Comparison of ENCODE assay signal across 16 cellular contexts in the genomic region with DNA sequence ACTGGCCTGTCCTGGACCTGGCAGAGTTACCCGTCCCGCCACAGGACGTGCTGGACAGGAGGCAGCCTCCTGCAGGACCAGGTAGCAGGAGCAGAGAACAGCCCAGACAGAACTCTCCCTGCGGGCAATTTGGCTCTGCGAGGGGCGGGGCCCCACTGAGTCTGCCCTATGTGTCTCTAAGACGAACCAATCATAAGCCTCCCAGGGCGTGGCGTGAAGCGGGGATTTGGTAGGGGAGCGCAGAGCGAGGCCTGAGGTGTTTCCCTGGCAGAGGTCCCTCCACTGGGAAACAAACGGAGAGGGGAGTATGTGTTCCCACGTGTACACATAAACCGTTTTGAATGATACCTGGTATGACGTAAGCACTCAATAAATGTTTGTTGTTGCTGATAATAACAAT. TPM values are rescaled to one million over a fixed set of nuclear protein-coding genes. Genes with fewer than 3 reads are reported as not detected.
DNase-seq lines count a peak whose midpoint lies in the region; ATAC-seq and TF ChIP-seq lines count a peak whose summit lies in the region.
"Had no signal": no experiment of that assay in that cellular context is flagged by ENCODE, and none has a peak within 500 bp of the region (broad histone marks: within the 10 kb centered on the region; RNA-seq: fewer than 3 reads in every experiment).

No MANE protein-coding gene starts in this region.

- H3K27ac Mint-ChIP-seq in activated B cell treated with CpG ODN at 0.5 μM for 24 hours = peak overlapping the region; percentile 69
- H3K27ac Mint-ChIP-seq in stimulated activated naive CD8-positive, alpha-beta T cell treated with anti-CD3 and anti-CD28 coated beads, Interleukin-15, amount 100 ng/mL, for 72 hours = peak overlapping the region; percentile 96 to 97
- H3K27ac Mint-ChIP-seq: progenitor cell of endocrine pancreas had no signal

- H4K20me1 ChIP-seq in mammary epithelial cell (ENCODE audit: insufficient read depth, low read length) = no peaks in the 10 kb centered on the region

- peaks cover 5% of the 10 kb centered on the region for H3K36me3 ChIP-seq in mammary epithelial cell (ENCODE audit: insufficient read depth, low read length)
- H3K36me3 ChIP-seq in esophagus squamous epithelium = peaks cover 0 to 33% (median 0%) of the 10 kb centered on the region in 3 donors
- no peaks in the 10 kb centered on the region for H3K36me3 ChIP-seq in right atrium auricular region
- H3K36me3 ChIP-seq: ascending aorta had no signal

- H3K36me3 Mint-ChIP-seq in activated B cell treated with CpG ODN at 0.5 μM for 24 hours (ENCODE audit: low read depth) = peaks cover 89% of the 10 kb centered on the region

- DNase-seq in T47D (ENCODE audit: low read depth in 1 of 2, low spot score in 1 of 2) (peak; percentile 42 to 90), mammary epithelial cell (no peak), activated B cell treated with CpG ODN at 0.5 μM for 24 hours (no peak), esophagus squamous epithelium (lab: John Stamatoyannopoulos, UW) (no peak), right atrium auricular region (ENCODE audit: low spot score) (no peak), hippocampal formation (lab: John Stamatoyannopoulos, UW) (no peak)
- DNase-seq in stimulated activated naive CD8-positive, alpha-beta T cell treated with anti-CD3 and anti-CD28 coated beads, Interleukin-15, amount 100 ng/mL, for 72 hours = no peak
- DNase-seq: effector CD8-positive, alpha-beta T cell; NCI-H1092; SHP77 treated with DMSO at 0.1 percent for 48 hours; upper lobe of left lung had no signal

- no peak overlapping the region for H3K27ac ChIP-seq in mammary epithelial cell (ENCODE audit: insufficient read depth, low read depth, low read length)
- peak overlapping the region; percentile 75 to 88 (median 82) for H3K27ac ChIP-seq in esophagus squamous epithelium
- H3K27ac ChIP-seq in right atrium auricular region = no peak overlapping the region
- H3K27ac ChIP-seq: ascending aorta had no signal

- TF ChIP-seq CTCF in mammary epithelial cell (conservative IDR thresholded peaks at IDR 0.05 in 1 of 2, IDR thresholded peaks at IDR 0.05 in 1 of 2; ENCODE audit: extremely low read depth in 1 of 2, insufficient read depth in 1 of 2, low read depth in 1 of 2, low read length in 2 of 2) = no peak
- no peak for TF ChIP-seq CTCF in activated B cell treated with CpG ODN at 0.5 μM for 24 hours (IDR thresholded peaks at IDR 0.05)
- no peak for TF ChIP-seq CTCF in esophagus squamous epithelium (IDR thresholded peaks at IDR 0.05)
- TF ChIP-seq CTCF in right atrium auricular region (IDR thresholded peaks at IDR 0.05) = no peak

- no peaks in the 10 kb centered on the region for H3K9me3 Mint-ChIP-seq in activated B cell treated with CpG ODN at 0.5 μM for 24 hours
- H3K9me3 Mint-ChIP-seq in stimulated activated naive CD8-positive, alpha-beta T cell treated with anti-CD3 and anti-CD28 coated beads, Interleukin-15, amount 100 ng/mL, for 72 hours = peaks cover 2 to 4% of the 10 kb centered on the region in 2 donors

- CTCF ChIA-PET in mammary epithelial cell (lab: Charles Lee; ENCODE audit: low non-redundant PET) (no interaction called here), activated B cell treated with CpG ODN at 0.5 μM for 24 hours (lab: Charles Lee) (interaction anchor here (3.3 kb wide), 1 partner anchor 44 kb away, joined by 16 read pairs; no protein-coding TSS in a partner anchor)

- dilution Hi-C loops in mammary epithelial cell (cut with HindIII; ENCODE audit: low sequenced_read_pairs) = no loop called here

- intact Hi-C loops in mammary epithelial cell (cut with micrococcal nuclease) = no loop called here
- intact Hi-C loops in activated B cell treated with CpG ODN at 0.5 μM for 24 hours (cut with micrococcal nuclease) = no loop called here
- intact Hi-C loops in esophagus squamous epithelium (cut with DNase I) = no loop called here

- H3K4me1 ChIP-seq in mammary epithelial cell (ENCODE audit: insufficient read depth, low read length) = peaks cover 81% of the 10 kb centered on the region
- H3K4me1 ChIP-seq in esophagus squamous epithelium = peaks cover 74 to 100% (median 84%) of the 10 kb centered on the region in 3 donors
- peaks cover 0 to 38% of the 10 kb centered on the region in 2 donors for H3K4me1 ChIP-seq in right atrium auricular region

- H3K79me2 ChIP-seq in mammary epithelial cell (ENCODE audit: insufficient read depth, low read length) = peaks cover 86% of the 10 kb centered on the region

- peaks cover 98% of the 10 kb centered on the region for H3K4me1 Mint-ChIP-seq in activated B cell treated with CpG ODN at 0.5 μM for 24 hours
- peaks cover 98% of the 10 kb centered on the region for H3K4me1 Mint-ChIP-seq in stimulated activated naive CD8-positive, alpha-beta T cell treated with anti-CD3 and anti-CD28 coated beads, Interleukin-15, amount 100 ng/mL, for 72 hours

- H2AFZ ChIP-seq in mammary epithelial cell (ENCODE audit: low read depth, low read length) = no peak overlapping the region

- TF ChIP-seq POLR2A in esophagus squamous epithelium (IDR thresholded peaks at IDR 0.05) = no peak

- WGBS in mammary epithelial cell (ENCODE audit: low coverage, missing lambda C conversion rate) = 99% methylated on average over 14 of the region's 16 CpGs
- WGBS in esophagus squamous epithelium, 2 donors = 30 to 62% methylated on average over 14 to 16 of the region's 16 CpGs

- H3K9ac ChIP-seq in mammary epithelial cell (ENCODE audit: insufficient read depth, low read length) = no peak overlapping the region

- no peaks in the 10 kb centered on the region for H3K9me3 ChIP-seq in mammary epithelial cell (replicated peaks; ENCODE audit: insufficient read depth, low read length)
- no peaks in the 10 kb centered on the region for H3K9me3 ChIP-seq in esophagus squamous epithelium
- H3K9me3 ChIP-seq in right atrium auricular region = no peaks in the 10 kb centered on the region
- H3K9me3 ChIP-seq: ascending aorta, upper lobe of left lung had no signal

- in situ Hi-C loops in T47D (cut with HindIII; ENCODE audit: low pct_unique_long_range_greater_than_20kb, low sequenced_read_pairs) = no loop called here
- in situ Hi-C loops in mammary epithelial cell (cut with MboI; ENCODE audit: low sequenced_read_pairs in 2 of 2) = no loop called here

- ATAC-seq in activated B cell treated with CpG ODN at 0.5 μM for 24 hours (ENCODE audit: low read depth) (no peak), HG03045 (IDR thresholded peaks at IDR 0.05; ENCODE audit: unreplicated experiment) (no peak)
- ATAC-seq in stimulated activated naive CD8-positive, alpha-beta T cell treated with anti-CD3 and anti-CD28 coated beads, Interleukin-15, amount 100 ng/mL, for 72 hours = no peak
- ATAC-seq: activated CD4-positive, CD25-positive, alpha-beta regulatory T cell treated with anti-CD3 and anti-CD28 coated beads, Interleukin-2, amount 50 U/mL, for 24 hours had no signal

- no TSS peak for BruUV-seq in mammary epithelial cell (replicated peaks; lab: Mats Ljungman, UMichigan)

- POLR2A ChIA-PET in activated B cell treated with CpG ODN at 0.5 μM for 24 hours (lab: Charles Lee) = interaction anchor here (0.9 to 17.5 kb wide), 4 partner anchors 8 to 44 kb away, joined by 3 to 485 read pairs (median 156); no protein-coding TSS in a partner anchor

- H3K27me3 ChIP-seq in mammary epithelial cell (ENCODE audit: insufficient read depth, low read length) = no peaks in the 10 kb centered on the region
- H3K27me3 ChIP-seq in esophagus squamous epithelium = no peaks in the 10 kb centered on the region
- H3K27me3 ChIP-seq in right atrium auricular region = no peaks in the 10 kb centered on the region
- H3K27me3 ChIP-seq: ascending aorta, upper lobe of left lung had no signal

- H3K4me3 ChIP-seq in mammary epithelial cell (replicated peaks in 1 of 3; ENCODE audit: insufficient read depth in 1 of 3, low read depth in 2 of 3, low read length in 3 of 3) = no peak overlapping the region
- no peak overlapping the region for H3K4me3 ChIP-seq in esophagus squamous epithelium
- H3K4me3 ChIP-seq in right atrium auricular region = no peak overlapping the region
- H3K4me3 ChIP-seq: ascending aorta, lung, upper lobe of left lung had no signal

- no peak overlapping the region for H3K4me2 ChIP-seq in mammary epithelial cell (ENCODE audit: insufficient read depth, low read depth, low read length)

- H3K27me3 Mint-ChIP-seq in activated B cell treated with CpG ODN at 0.5 μM for 24 hours = no peaks in the 10 kb centered on the region
- no peaks in the 10 kb centered on the region for H3K27me3 Mint-ChIP-seq in stimulated activated naive CD8-positive, alpha-beta T cell treated with anti-CD3 and anti-CD28 coated beads, Interleukin-15, amount 100 ng/mL, for 72 hours

- H3K4me3 Mint-ChIP-seq in activated B cell treated with CpG ODN at 0.5 μM for 24 hours = peak overlapping the region; percentile 74
- peak overlapping the region; percentile 80 to 88 for H3K4me3 Mint-ChIP-seq in stimulated activated naive CD8-positive, alpha-beta T cell treated with anti-CD3 and anti-CD28 coated beads, Interleukin-15, amount 100 ng/mL, for 72 hours

RNA-seq across cellular contexts. Expression of a gene that starts 7.4 kb away (rescaled TPM):
- total RNA-seq in mammary epithelial cell (100 to 1,000 TPM in 1 of 2 donors, 10 to 100 TPM in 1; 38.8 to 309 TPM), activated B cell treated with CpG ODN at 0.5 μM for 24 hours (728 and 770 TPM in 2 replicates), esophagus squamous epithelium (100 to 1,000 TPM in 3 of 4 donors, 10 to 100 TPM in 1; 70.9 to 137 (median 108) TPM), right atrium auricular region (10 to 100 TPM in 1 of 2 donors, 1 to 10 TPM in 1; 6.8 to 17.7 TPM)
- polyA plus RNA-seq in mammary epithelial cell = 232 TPM
- polyA minus RNA-seq in mammary epithelial cell = 109 TPM

Comparison
In these comparisons a context has a peak if more than half of its experiments do, and no peak if none do; other contexts are left out.
1. DNase-seq: peak in T47D (2 of 2); none in mammary epithelial cell (single experiment), activated B cell treated with CpG ODN at 0.5 μM for 24 hours (single experiment), esophagus squamous epithelium (single experiment), stimulated activated naive CD8-positive, alpha-beta T cell treated with anti-CD3 and anti-CD28 coated beads, Interleukin-15, amount 100 ng/mL, for 72 hours (0 of 2), right atrium auricular region (single experiment) and hippocampal formation (0 of 2).
2. H3K27ac ChIP-seq: peak in esophagus squamous epithelium (4 of 4); none in mammary epithelial cell (single experiment) and right atrium auricular region (0 of 2).